ENCODE assay signal across 36 cellular contexts in genomic region chr16:66800856-66801255, GRCh38. TPM values are rescaled to one million over a fixed set of nuclear protein-coding genes. Genes with fewer than 3 reads are reported as not detected.
"Had no signal": no experiment of that assay in that cellular context is flagged by ENCODE, and none has a peak within 500 bp of the region (broad histone marks: within the 10 kb centered on the region; RNA-seq: fewer than 3 reads in every experiment).

No MANE protein-coding gene starts in this region.

- ATAC-seq: activated CD8-positive, alpha-beta T cell treated with anti-CD3 and anti-CD28 coated beads for 36 hours; activated naive CD8-positive, alpha-beta T cell treated with anti-CD3 and anti-CD28 coated beads, Interleukin-2, amount 50 U/mL, for 24 hours; activated T-cell treated with anti-CD3 and anti-CD28 coated beads, Interleukin-2, amount 50 U/mL, for 4 hours; left lung; natural killer cell; T-helper 17 cell had no signal

- H3K9me3 Mint-ChIP-seq: activated CD4-positive, alpha-beta T cell treated with anti-CD3 and anti-CD28 coated beads, Interleukin-2, amount 10 ng/mL, durations not matched to agents 7 days and 5 days; activated CD8-positive, alpha-beta T cell treated with anti-CD3 and anti-CD28 coated beads for 36 hours; activated naive CD4-positive, alpha-beta T cell treated with anti-CD3 and anti-CD28 coated beads, Interleukin-2, amount 50 U/mL, for 24 hours; activated naive CD8-positive, alpha-beta T cell treated with anti-CD3 and anti-CD28 coated beads, Interleukin-2, amount 50 U/mL, for 24 hours; activated T-cell treated with anti-CD3 and anti-CD28 coated beads, Interleukin-2, amount 50 U/mL, for 4 hours; activated T-helper 2 cell treated with anti-CD3 and anti-CD28 coated beads, Interferon-gamma antibody, Interleukin-2, Interleukin-4, amounts not matched to agents 10 μg/mL and 5 μg/mL and 100 μg/mL, durations not matched to agents 14 hours and 24 hours and 36 hours; natural killer cell; neural progenitor cell had no signal

- H3K4me2 ChIP-seq: neural progenitor cell had no signal

- H3K27ac ChIP-seq: breast epithelium, colonic mucosa, heart left ventricle, left lung, neural progenitor cell, right atrium auricular region, spleen, transverse colon, WERI-Rb-1 had no signal

- H3K4me3 Mint-ChIP-seq: activated CD4-positive, alpha-beta T cell treated with anti-CD3 and anti-CD28 coated beads, Interleukin-2, amount 10 ng/mL, durations not matched to agents 7 days and 5 days; activated CD8-positive, alpha-beta T cell treated with anti-CD3 and anti-CD28 coated beads for 36 hours; activated naive CD4-positive, alpha-beta T cell treated with anti-CD3 and anti-CD28 coated beads, Interleukin-2, amount 50 U/mL, for 24 hours; activated naive CD8-positive, alpha-beta T cell treated with anti-CD3 and anti-CD28 coated beads, Interleukin-2, amount 50 U/mL, for 24 hours; activated T-cell treated with anti-CD3 and anti-CD28 coated beads, Interleukin-2, amount 50 U/mL, for 4 hours; natural killer cell; neural progenitor cell; T-helper 17 cell had no signal

- H3K27me3 ChIP-seq: breast epithelium, colonic mucosa, heart left ventricle, left lung, neural progenitor cell, right atrium auricular region, spleen, transverse colon had no signal

- H3K36me3 ChIP-seq: breast epithelium had no signal

- DNase-seq: activated CD4-positive, alpha-beta T cell treated with anti-CD3 and anti-CD28 coated beads, Interleukin-2, amount 10 ng/mL, durations not matched to agents 7 days and 5 days; activated CD4-positive, CD25-positive, alpha-beta regulatory T cell treated with anti-CD3 and anti-CD28 coated beads, Interleukin-2, amount 50 U/mL, for 72 hours; activated CD8-positive, alpha-beta T cell treated with anti-CD3 and anti-CD28 coated beads for 36 hours; activated naive CD8-positive, alpha-beta T cell treated with anti-CD3 and anti-CD28 coated beads, Interleukin-2, amount 50 U/mL, for 24 hours; activated T-cell treated with anti-CD3 and anti-CD28 coated beads, Interleukin-2, amount 50 U/mL, for 4 hours; amygdala; colonic mucosa; effector CD8-positive, alpha-beta T cell; erythroblast; heart left ventricle; hypothalamus; kidney glomerular epithelial cell; left lung; mesendoderm; natural killer cell; spleen; stimulated activated CD4-positive, alpha-beta T cell treated with anti-CD3 and anti-CD28 coated beads, Interleukin-2, amount 100 ng/mL, for 48 hours; stimulated activated naive CD4-positive, alpha-beta T cell treated with Interleukin-2 at 50 U/mL for 16 hours; T-helper 17 cell; T1000; transverse colon; WERI-Rb-1 had no signal

- H3K9ac ChIP-seq: neural progenitor cell had no signal

- H3K27me3 Mint-ChIP-seq: activated CD4-positive, alpha-beta T cell treated with anti-CD3 and anti-CD28 coated beads, Interleukin-2, amount 10 ng/mL, durations not matched to agents 7 days and 5 days; activated CD8-positive, alpha-beta T cell treated with anti-CD3 and anti-CD28 coated beads for 36 hours; activated naive CD4-positive, alpha-beta T cell treated with anti-CD3 and anti-CD28 coated beads, Interleukin-2, amount 50 U/mL, for 24 hours; activated naive CD8-positive, alpha-beta T cell treated with anti-CD3 and anti-CD28 coated beads, Interleukin-2, amount 50 U/mL, for 24 hours; T-helper 17 cell had no signal

- H3K4me3 ChIP-seq: breast epithelium, colonic mucosa, heart left ventricle, left lung, lung, neural progenitor cell, right atrium auricular region, spleen, transverse colon had no signal

- H2AFZ ChIP-seq: neural progenitor cell had no signal

- H3K4me1 ChIP-seq: breast epithelium, colonic mucosa, heart left ventricle, left lung, neural progenitor cell, right atrium auricular region, spleen, transverse colon had no signal

- H3K4me1 Mint-ChIP-seq: activated CD4-positive, alpha-beta T cell treated with anti-CD3 and anti-CD28 coated beads, Interleukin-2, amount 10 ng/mL, durations not matched to agents 7 days and 5 days; activated naive CD4-positive, alpha-beta T cell treated with anti-CD3 and anti-CD28 coated beads, Interleukin-2, amount 50 U/mL, for 24 hours; activated naive CD8-positive, alpha-beta T cell treated with anti-CD3 and anti-CD28 coated beads, Interleukin-2, amount 50 U/mL, for 24 hours; natural killer cell; neural progenitor cell; T-helper 17 cell had no signal

- H3K27ac Mint-ChIP-seq: activated CD4-positive, alpha-beta T cell treated with anti-CD3 and anti-CD28 coated beads, Interleukin-2, amount 10 ng/mL, durations not matched to agents 7 days and 5 days; activated CD8-positive, alpha-beta T cell treated with anti-CD3 and anti-CD28 coated beads for 36 hours; activated naive CD4-positive, alpha-beta T cell treated with anti-CD3 and anti-CD28 coated beads, Interleukin-2, amount 50 U/mL, for 24 hours; activated naive CD8-positive, alpha-beta T cell treated with anti-CD3 and anti-CD28 coated beads, Interleukin-2, amount 50 U/mL, for 24 hours; activated T-helper 2 cell treated with anti-CD3 and anti-CD28 coated beads, Interferon-gamma antibody, Interleukin-2, Interleukin-4, amounts not matched to agents 10 μg/mL and 5 μg/mL and 100 μg/mL, durations not matched to agents 14 hours and 24 hours and 36 hours; natural killer cell; neural progenitor cell had no signal

- H3K9me3 ChIP-seq: breast epithelium, colonic mucosa, heart left ventricle, left lung, right atrium auricular region, spleen, transverse colon had no signal

RNA-seq across cellular contexts. Expression of gene TERB1, which starts 0.5 kb away (rescaled TPM):
- total RNA-seq: activated T-cell treated with anti-CD3 and anti-CD28 coated beads, Interleukin-2, amount 50 U/mL, for 4 hours; dermis microvascular lymphatic vessel endothelial cell; fibroblast of villous mesenchyme; heart left ventricle; left lung; lung; omental fat pad; right atrium auricular region; urinary bladder had no signal
- polyA plus RNA-seq: fibroblast of lung, heart left ventricle, lung, urinary bladder had no signal

RNA-seq across cellular contexts. Expression of gene CA7, which starts 43.4 kb away (rescaled TPM):
- total RNA-seq: activated CD4-positive, alpha-beta T cell treated with anti-CD3 and anti-CD28 coated beads, Interleukin-2, amount 10 ng/mL, durations not matched to agents 7 days and 5 days; dermis microvascular lymphatic vessel endothelial cell; fibroblast of lung; fibroblast of villous mesenchyme; heart left ventricle; left lung; lung; mononuclear cell; natural killer cell; omental fat pad; pulmonary artery endothelial cell; right atrium auricular region; spleen; T-helper 17 cell; temporal lobe; urinary bladder had no signal
- polyA plus RNA-seq: fibroblast of lung, heart left ventricle, lung, spleen, urinary bladder had no signal
